In genomic region chr9:135087899-135088347, GRCh38 we compare ENCODE assay signal across 12 cellular contexts. TPM values are rescaled to one million over a fixed set of nuclear protein-coding genes. Genes with fewer than 3 reads are reported as not detected.
DNase-seq lines count a peak whose midpoint lies in the region; ATAC-seq and TF ChIP-seq lines count a peak whose summit lies in the region.
"Had no signal": no experiment of that assay in that cellular context is flagged by ENCODE, and none has a peak within 500 bp of the region (broad histone marks: within the 10 kb centered on the region; RNA-seq: fewer than 3 reads in every experiment).

No MANE protein-coding gene starts in this region.

- no peak for TF ChIP-seq CTCF in RWPE2 (IDR thresholded peaks at IDR 0.05; ENCODE audit: poor library complexity, severe bottlenecking)

- H3K9me3 ChIP-seq in RWPE2 (ENCODE audit: severe bottlenecking) (no peaks in the 10 kb centered on the region), right cardiac atrium (ENCODE audit: control insufficient read depth, low read length) (no peaks in the 10 kb centered on the region)

- no peak for DNase-seq in RWPE2 (ENCODE audit: low spot score)
- DNase-seq in right cardiac atrium, result peak in 1 of 3 donors; percentile 58
- no peak for DNase-seq in RKO (ENCODE audit: low spot score)
- DNase-seq in activated CD4-positive, alpha-beta T cell treated with anti-CD3 and anti-CD28 coated beads, Interleukin-2, amount 50 U/mL, for 1 hour, result no peak
- DNase-seq: MV-4-11, NCI-H510A had no signal

- intact Hi-C loops in right cardiac atrium (cut with DNase I), result loop anchor here (2.0 to 5.0 kb wide), 5 partner anchors 254 to 325 kb away; no protein-coding TSS in a partner anchor

- no peak overlapping the region for H3K27ac ChIP-seq in ACC112 (ENCODE audit: low read depth, low read length)
- no peak overlapping the region for H3K27ac ChIP-seq in RWPE2 (ENCODE audit: poor library complexity, severe bottlenecking)
- no peak overlapping the region for H3K27ac ChIP-seq in right cardiac atrium (ENCODE audit: low read length)
- no peak overlapping the region for H3K27ac ChIP-seq in rectal smooth muscle tissue (ENCODE audit: low read depth, low read length)
- H3K27ac ChIP-seq: parathyroid adenoma had no signal

- H3K27me3 ChIP-seq in ACC112 (ENCODE audit: insufficient read depth, low read length), result peaks cover 44% of the 10 kb centered on the region
- peaks cover 73% of the 10 kb centered on the region for H3K27me3 ChIP-seq in RWPE2 (ENCODE audit: insufficient read depth, poor library complexity, severe bottlenecking)
- no peaks in the 10 kb centered on the region for H3K27me3 ChIP-seq in right cardiac atrium (ENCODE audit: control insufficient read depth, insufficient read depth)
- H3K27me3 ChIP-seq in rectal smooth muscle tissue (ENCODE audit: control insufficient read depth, insufficient read depth, low read length), result peaks cover 18% of the 10 kb centered on the region

- H3K36me3 ChIP-seq in ACC112 (ENCODE audit: insufficient read depth, low read length) (no peaks in the 10 kb centered on the region), RWPE2 (ENCODE audit: low read depth) (no peaks in the 10 kb centered on the region), rectal smooth muscle tissue (ENCODE audit: control insufficient read depth, insufficient read depth, low read length) (no peaks in the 10 kb centered on the region)

- ATAC-seq in RWPE2 (ENCODE audit: low read depth) (no peak), right cardiac atrium (no peak), GM21786 (IDR thresholded peaks at IDR 0.05; ENCODE audit: unreplicated experiment) (no peak), HG02981 (IDR thresholded peaks at IDR 0.05; ENCODE audit: unreplicated experiment) (no peak)

- WGBS in right cardiac atrium, result 1% methylated on average over 57 of the region's 57 CpGs

- no peaks in the 10 kb centered on the region for H3K79me2 ChIP-seq in ACC112 (ENCODE audit: control insufficient read depth, insufficient read depth, low read length, unreplicated experiment)
- H3K79me2 ChIP-seq: parathyroid adenoma had no signal

- H3K4me1 ChIP-seq in ACC112 (ENCODE audit: control insufficient read depth, insufficient read depth, low read length, unreplicated experiment), result no peaks in the 10 kb centered on the region
- H3K4me1 ChIP-seq in RWPE2 (ENCODE audit: insufficient read depth, poor library complexity, severe bottlenecking), result no peaks in the 10 kb centered on the region
- H3K4me1 ChIP-seq in right cardiac atrium (ENCODE audit: control insufficient read depth, insufficient read depth, low read length), result no peaks in the 10 kb centered on the region
- peaks cover 3% of the 10 kb centered on the region for H3K4me1 ChIP-seq in rectal smooth muscle tissue (ENCODE audit: control insufficient read depth, insufficient read depth, low read length)
- H3K4me1 ChIP-seq: parathyroid adenoma had no signal

- H2AFZ ChIP-seq in ACC112 (ENCODE audit: low read length, unreplicated experiment), result no peak overlapping the region
- H2AFZ ChIP-seq: parathyroid adenoma had no signal

- H3K4me3 ChIP-seq in ACC112 (ENCODE audit: low read depth, low read length) (peak overlapping the region; percentile 63), RWPE2 (ENCODE audit: severe bottlenecking) (peak overlapping the region; percentile 6), right cardiac atrium (ENCODE audit: low read length) (peak overlapping the region; percentile 59), rectal smooth muscle tissue (ENCODE audit: low read length) (peak overlapping the region; percentile 40)

- no peak overlapping the region for H3K9ac ChIP-seq in rectal smooth muscle tissue (ENCODE audit: low read length)
- H3K9ac ChIP-seq: parathyroid adenoma had no signal

RNA-seq across cellular contexts. Expression of gene OLFM1, which starts 0.5 kb away (rescaled TPM):
- total RNA-seq in right cardiac atrium, result 10 to 100 TPM in 2 of 4 donors, 1 to 10 TPM in 2; 8.8 to 19.0 (median 9.5) TPM
- polyA plus RNA-seq in right cardiac atrium, result 19.1 TPM
- total RNA-seq: B cell had no signal

Comparison
In these comparisons a context has a peak if more than half of its experiments do, and no peak if none do; other contexts are left out.
1. H3K4me3 ChIP-seq: peak in every context shown above with its lines; median percentile 63 in ACC112; 59 in right cardiac atrium; 40 in rectal smooth muscle tissue; 6 in RWPE2.